ENCODE assay signal across 13 cellular contexts in genomic region chr14:77306406-77307098, GRCh38. TPM values are rescaled to one million over a fixed set of nuclear protein-coding genes. Genes with fewer than 3 reads are reported as not detected.
A peak's percentile ranks its signal among the peaks of the same experiment; 100 is the strongest.
DNase-seq lines count a peak whose midpoint lies in the region; ATAC-seq, FAIRE-seq and TF ChIP-seq lines count a peak whose summit lies in the region.
"Had no signal": no experiment of that assay in that cellular context is flagged by ENCODE, and none has a peak within 500 bp of the region (broad histone marks: within the 10 kb centered on the region; RNA-seq: fewer than 3 reads in every experiment).

No MANE protein-coding gene starts in this region.

- H3K4me2 ChIP-seq in skeletal muscle satellite cell (ENCODE audit: low read length), result peak overlapping the region; percentile 16

- H3K4me3 Mint-ChIP-seq in HFFc6, result peak overlapping the region; percentile 55

- no peak overlapping the region for H3K9ac ChIP-seq in skeletal muscle satellite cell (ENCODE audit: low read depth, low read length)

- H3K36me3 ChIP-seq in ascending aorta (peaks cover 0 to 30% of the 10 kb centered on the region in 2 donors), skeletal muscle satellite cell (ENCODE audit: insufficient read depth, low read length) (peaks cover 5% of the 10 kb centered on the region)

- no peak for TF ChIP-seq CTCF in HFFc6 (IDR thresholded peaks at IDR 0.05)
- no peak for TF ChIP-seq CTCF in ascending aorta (IDR thresholded peaks at IDR 0.05)

- no peak overlapping the region for H3K4me3 ChIP-seq in ascending aorta
- H3K4me3 ChIP-seq in skeletal muscle satellite cell (ENCODE audit: low read length), result no peak overlapping the region
- H3K4me3 ChIP-seq: lung had no signal

- peaks cover 55% of the 10 kb centered on the region for H3K4me1 Mint-ChIP-seq in HFFc6 (ENCODE audit: low read depth)

- intact Hi-C loops in ascending aorta (cut with DNase I) (no loop called here), left colon (cut with DNase I, micrococcal nuclease) (no loop called here)

- H3K27ac ChIP-seq in ascending aorta, result peak overlapping the region; percentile 31 to 48

- H3K27ac Mint-ChIP-seq in HFFc6, result peak overlapping the region; percentile 65

- H3K4me1 ChIP-seq in ascending aorta (peaks cover 3 to 6% of the 10 kb centered on the region in 2 donors), skeletal muscle satellite cell (ENCODE audit: control insufficient read depth, insufficient read depth, low read length) (peaks cover 43% of the 10 kb centered on the region)

- no peak for ATAC-seq in left colon

- no peak for FAIRE-seq in RCC 7860 (lab: Jason Lieb, UNC)
- FAIRE-seq: GM12891 had no signal

- no peaks in the 10 kb centered on the region for H3K9me3 Mint-ChIP-seq in HFFc6

- DNase-seq in HFFc6 (peak; percentile 20), ascending aorta (ENCODE audit: low spot score in 2 of 2) (no peak), inferior parietal cortex (ENCODE audit: extremely low spot score) (peak; percentile 88), left colon (no peak), RCC 7860 (ENCODE audit: low spot score) (no peak), SKM-1 treated with dmso at 0.1 percent for 144 hours (lab: John Stamatoyannopoulos, UW; ENCODE audit: unreplicated experiment) (no peak), NCI-H345 (lab: John Stamatoyannopoulos, UW) (no peak)
- DNase-seq: COR-L47, NCI-H2171, SHP77 had no signal

- peaks cover 6% of the 10 kb centered on the region; the same call in 1 of the 2 replicates for H3K36me3 Mint-ChIP-seq in HFFc6 (ENCODE audit: low read depth)

- H3K27me3 ChIP-seq in ascending aorta (no peaks in the 10 kb centered on the region), skeletal muscle satellite cell (ENCODE audit: control insufficient read depth, insufficient read depth, low read length) (no peaks in the 10 kb centered on the region)

- peaks cover 2% of the 10 kb centered on the region for H3K27me3 Mint-ChIP-seq in HFFc6 (ENCODE audit: insufficient read depth)

- H3K9me3 ChIP-seq in ascending aorta (no peaks in the 10 kb centered on the region), skeletal muscle satellite cell (replicated peaks; ENCODE audit: low read length) (no peaks in the 10 kb centered on the region)

RNA-seq across cellular contexts. Expression of gene POMT2, which starts 14.1 kb away (rescaled TPM):
- total RNA-seq in HFFc6 (2021; fragmentation: NEBNext Ultra II Directional; extraction: Animal tissue kit (Norgen Biotek cat#: 25700)), result 10 to 100 TPM; 21.7 to 39.0 (median 27.5) TPM
- total RNA-seq in ascending aorta (28.4 TPM), left colon (10 to 100 TPM; 15.9 to 24.0 TPM)
- 10.0 and 15.7 TPM in 2 replicates for total RNA-seq in skeletal muscle satellite cell (2012; rRNA removed)

RNA-seq across cellular contexts. Expression of gene GSTZ1, which starts 14.3 kb away (rescaled TPM):
- 10 to 100 TPM in 5 of 6 experiments, 1 to 10 TPM in 1; 9.3 to 15.0 (median 10.3) TPM for total RNA-seq in HFFc6 (2021; fragmentation: NEBNext Ultra II Directional; extraction: Animal tissue kit (Norgen Biotek cat#: 25700))
- 22.6 TPM for total RNA-seq in ascending aorta
- 31.2 and 44.8 TPM in 2 replicates for total RNA-seq in skeletal muscle satellite cell (2012; rRNA removed)
- total RNA-seq in left colon, result 10 to 100 TPM; 30.7 to 34.4 TPM

RNA-seq across cellular contexts. Expression of gene NGB, which starts 35.5 kb away (rescaled TPM):
- total RNA-seq in HFFc6 (2021; fragmentation: NEBNext Ultra II Directional; extraction: Animal tissue kit (Norgen Biotek cat#: 25700)), result not detected
- total RNA-seq in ascending aorta, result not detected
- not detected in 2 replicates for total RNA-seq in skeletal muscle satellite cell (2012; rRNA removed)
- under 1 TPM in 1 of 2 donors, not detected in 1; 0.31 TPM for total RNA-seq in left colon
- total RNA-seq: lung had no signal

Comparison
In these comparisons a context has a peak if more than half of its experiments do, and no peak if none do; other contexts are left out.
1. DNase-seq: peak in HFFc6 (single experiment) and inferior parietal cortex (single experiment); none in ascending aorta (0 of 2), left colon (0 of 2), RCC 7860 (single experiment), SKM-1 treated with dmso at 0.1 percent for 144 hours (single experiment) and NCI-H345 (single experiment).